8 cellular contexts compared by ENCODE assay signal in the genomic region with DNA sequence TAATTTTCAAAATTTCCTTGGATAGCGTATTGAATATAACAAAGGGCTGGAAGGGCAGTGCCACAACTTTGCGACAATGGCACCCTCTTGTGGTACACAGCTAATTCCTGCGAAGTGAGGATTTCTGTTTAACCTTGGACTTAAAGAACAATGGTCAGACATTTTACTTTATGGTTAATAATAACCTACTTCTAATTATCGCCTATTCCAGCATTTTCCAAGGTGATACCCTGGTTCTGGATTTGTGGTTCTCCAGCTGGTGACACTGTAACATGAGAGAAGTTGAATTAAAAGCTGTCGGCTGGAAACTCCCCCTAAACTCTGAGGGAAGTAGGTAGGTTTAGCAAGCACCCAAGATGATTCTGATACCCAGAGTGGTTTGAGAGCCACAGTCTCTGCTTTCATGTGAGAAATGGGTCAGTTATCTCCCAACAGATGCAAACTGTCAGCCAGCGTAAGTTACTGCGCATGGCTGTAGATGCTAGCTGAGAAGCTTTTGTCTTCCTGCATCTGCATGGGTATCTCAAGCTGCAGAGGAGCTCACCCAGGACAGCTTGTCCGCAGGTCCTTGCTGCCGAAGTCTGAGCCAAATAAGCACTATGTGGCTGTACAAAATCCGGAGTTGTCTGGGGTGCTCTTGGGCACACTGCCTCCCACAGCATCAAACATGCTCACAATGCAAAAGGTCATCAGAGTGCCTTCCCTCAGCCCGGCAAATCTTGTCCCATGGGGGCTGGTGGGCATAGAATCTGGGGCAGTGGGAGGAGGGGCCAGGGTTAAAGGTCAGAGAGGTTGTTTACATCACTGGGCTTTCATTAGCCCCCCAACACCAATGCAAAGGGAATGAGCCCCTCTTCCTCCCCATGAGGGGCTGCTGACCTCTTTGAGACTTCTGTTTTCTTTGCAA.
DNase-seq lines count a peak whose midpoint lies in the region; ATAC-seq and TF ChIP-seq lines count a peak whose summit lies in the region.

No MANE protein-coding gene starts in this region.

- H2AFZ ChIP-seq in OCI-LY1 (ENCODE audit: low read length): no peak overlapping the region

- H3K9ac ChIP-seq in OCI-LY1 (ENCODE audit: low read length): no peak overlapping the region

- 0 out of 2 replicates have a peak, but pooled peaks cover 7% of the 10 kb centered on the region for H3K27me3 ChIP-seq in OCI-LY1 (ENCODE audit: insufficient read depth, low read length)

- no peaks in the 10 kb centered on the region for H3K4me1 ChIP-seq in OCI-LY1 (ENCODE audit: insufficient read depth, low read length, severe bottlenecking)

- H3K27ac ChIP-seq in OCI-LY1 (ENCODE audit: low read depth, low read length, poor library complexity, severe bottlenecking): no peak overlapping the region

- ATAC-seq in GM18861 (IDR thresholded peaks at IDR 0.05; ENCODE audit: unreplicated experiment): no peak

- no peak overlapping the region for H3K4me2 ChIP-seq in OCI-LY1 (ENCODE audit: low read length)

- H3K9me3 ChIP-seq in OCI-LY1 (ENCODE audit: low read length): no peaks in the 10 kb centered on the region

- TF ChIP-seq CTCF in OCI-LY1 (IDR thresholded peaks at IDR 0.05; ENCODE audit: low read length): peak; percentile 95

- H3K4me3 ChIP-seq in OCI-LY1 (ENCODE audit: low read depth, low read length, poor library complexity, severe bottlenecking): no peak overlapping the region

- H3K79me2 ChIP-seq in OCI-LY1 (ENCODE audit: insufficient read depth, low read length): no peaks in the 10 kb centered on the region

- H3K9me2 ChIP-seq in OCI-LY1 (ENCODE audit: low read depth, low read length): no peaks in the 10 kb centered on the region

- intact Hi-C loops in posterior cingulate gyrus (cut with DNase I): loop anchor here (1.0 kb wide), 2 partner anchors 170 to 243 kb away; no protein-coding TSS in a partner anchor

- no peaks in the 10 kb centered on the region for H3K36me3 ChIP-seq in OCI-LY1 (ENCODE audit: insufficient read depth, low read length)

- no peaks in the 10 kb centered on the region for H3F3A ChIP-seq in OCI-LY1 (ENCODE audit: insufficient read depth, low read length)

- H4K20me1 ChIP-seq in OCI-LY1 (ENCODE audit: insufficient read depth, low read length): no peaks in the 10 kb centered on the region

- peak; percentile 55 for DNase-seq in NK-92 treated with Interleukin-12 subunit alpha and Interleukin-12 subunit beta, amount 100 ng/mL, for 24 hours (lab: John Stamatoyannopoulos, UW)
- no peak for DNase-seq in NK-92 (lab: John Stamatoyannopoulos, UW; ENCODE audit: unreplicated experiment)
- DNase-seq in HPDE6-E6E7 (ENCODE audit: extremely low spot score): peak; percentile 28
- DNase-seq in activated naive CD4-positive, alpha-beta T cell treated with anti-CD3 and anti-CD28 coated beads, Interleukin-2, amount 50 U/mL, for 16 hours: peak; percentile 49
- peak; percentile 73 for DNase-seq in glomerular visceral epithelial cell (ENCODE audit: extremely low spot score)
- peak in 8 of 10 donors; percentile 42 to 93 (median 70) for DNase-seq in posterior cingulate gyrus
